ENCODE assay signal across 1 cellular context in the genomic region with DNA sequence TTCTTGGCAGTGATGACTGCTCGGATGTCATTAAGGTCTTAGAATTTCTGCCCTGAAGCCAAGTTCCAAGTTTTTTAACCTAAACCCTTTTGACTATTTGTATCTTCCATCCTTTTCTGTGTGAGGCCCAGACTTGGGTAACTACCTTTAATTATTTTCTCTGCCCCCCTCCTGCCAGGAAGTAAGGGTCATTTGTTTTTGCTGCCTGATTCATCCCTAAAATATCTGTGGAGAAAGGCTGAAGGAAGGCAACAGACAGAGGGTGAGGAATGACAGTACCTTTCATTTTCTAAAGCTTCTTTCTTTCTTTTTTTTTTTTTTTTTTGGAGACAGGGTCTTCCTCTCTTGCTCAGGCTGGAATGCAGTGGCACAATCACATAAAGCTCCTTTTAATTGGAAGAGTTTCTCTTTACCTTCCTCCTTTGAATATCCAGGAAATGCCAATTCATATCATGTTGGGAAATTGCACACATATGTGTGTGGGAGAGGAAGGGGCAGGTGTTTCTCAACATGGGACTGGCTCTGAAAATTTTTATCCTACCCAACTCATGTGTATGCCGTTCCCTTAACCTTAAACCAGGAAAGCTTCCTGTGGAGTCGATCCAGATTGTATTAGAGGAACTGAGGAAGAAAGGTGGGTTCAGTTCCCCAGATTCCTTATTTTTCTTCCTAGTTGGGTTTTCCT.
TF ChIP-seq lines count a peak whose summit lies in the region.

No MANE protein-coding gene starts in this region.

TF ChIP-seq in neural cell, 6 proteins besides CTCF, POLR2A, EP300 and RAD21 (continued from another document):
- TF ChIP-seq, protein P1, sequence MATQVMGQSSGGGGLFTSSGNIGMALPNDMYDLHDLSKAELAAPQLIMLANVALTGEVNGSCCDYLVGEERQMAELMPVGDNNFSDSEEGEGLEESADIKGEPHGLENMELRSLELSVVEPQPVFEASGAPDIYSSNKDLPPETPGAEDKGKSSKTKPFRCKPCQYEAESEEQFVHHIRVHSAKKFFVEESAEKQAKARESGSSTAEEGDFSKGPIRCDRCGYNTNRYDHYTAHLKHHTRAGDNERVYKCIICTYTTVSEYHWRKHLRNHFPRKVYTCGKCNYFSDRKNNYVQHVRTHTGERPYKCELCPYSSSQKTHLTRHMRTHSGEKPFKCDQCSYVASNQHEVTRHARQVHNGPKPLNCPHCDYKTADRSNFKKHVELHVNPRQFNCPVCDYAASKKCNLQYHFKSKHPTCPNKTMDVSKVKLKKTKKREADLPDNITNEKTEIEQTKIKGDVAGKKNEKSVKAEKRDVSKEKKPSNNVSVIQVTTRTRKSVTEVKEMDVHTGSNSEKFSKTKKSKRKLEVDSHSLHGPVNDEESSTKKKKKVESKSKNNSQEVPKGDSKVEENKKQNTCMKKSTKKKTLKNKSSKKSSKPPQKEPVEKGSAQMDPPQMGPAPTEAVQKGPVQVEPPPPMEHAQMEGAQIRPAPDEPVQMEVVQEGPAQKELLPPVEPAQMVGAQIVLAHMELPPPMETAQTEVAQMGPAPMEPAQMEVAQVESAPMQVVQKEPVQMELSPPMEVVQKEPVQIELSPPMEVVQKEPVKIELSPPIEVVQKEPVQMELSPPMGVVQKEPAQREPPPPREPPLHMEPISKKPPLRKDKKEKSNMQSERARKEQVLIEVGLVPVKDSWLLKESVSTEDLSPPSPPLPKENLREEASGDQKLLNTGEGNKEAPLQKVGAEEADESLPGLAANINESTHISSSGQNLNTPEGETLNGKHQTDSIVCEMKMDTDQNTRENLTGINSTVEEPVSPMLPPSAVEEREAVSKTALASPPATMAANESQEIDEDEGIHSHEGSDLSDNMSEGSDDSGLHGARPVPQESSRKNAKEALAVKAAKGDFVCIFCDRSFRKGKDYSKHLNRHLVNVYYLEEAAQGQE (IDR thresholded peaks at IDR 0.05; ENCODE audit: borderline replicate concordance) = no peak
